In genomic region chr11:65423516-65424199, GRCh38 we compare ENCODE assay signal across 8 cellular contexts. TPM values are rescaled to one million over a fixed set of nuclear protein-coding genes. Genes with fewer than 3 reads are reported as not detected.
DNase-seq lines count a peak whose midpoint lies in the region; ATAC-seq and TF ChIP-seq lines count a peak whose summit lies in the region.

No MANE protein-coding gene starts in this region.

- no peaks in the 10 kb centered on the region for H3K27me3 ChIP-seq in PC-9 (ENCODE audit: insufficient read depth, low read depth)
- H3K27me3 ChIP-seq in brain microvascular endothelial cell (replicated peaks): no peaks in the 10 kb centered on the region
- H3K27me3 ChIP-seq in layer of hippocampus (ENCODE audit: control insufficient read depth, insufficient read depth, low read length): no peaks in the 10 kb centered on the region

- peaks cover 79% of the 10 kb centered on the region for H3K79me2 ChIP-seq in PC-9 (ENCODE audit: low read depth)

- CTCF ChIA-PET in PC-9 (lab: Charles Lee): interaction anchor here (0.6 kb wide), 1 partner anchor 85 kb away, joined by 7 read pairs; no protein-coding TSS in a partner anchor

- H3K4me2 ChIP-seq in PC-9: peak overlapping the region; percentile 99

- POLR2A ChIA-PET in PC-9 (lab: Charles Lee; ENCODE audit: unreplicated experiment): interaction anchor here (0.5 to 1.5 kb wide), 10 partner anchors 14 to 363 kb away, joined by 3 to 15 read pairs (median 4); partner anchors contain the start of genes OVOL1 and SCYL1

- intact Hi-C loops in PC-9 (cut with micrococcal nuclease; ENCODE audit: unreplicated experiment): loop anchor here (5.0 kb wide), 2 partner anchors 134 to 149 kb away; partner anchors contain the start of genes FAM89B, LTBP3 and ZNRD2

- H3K4me3 ChIP-seq in PC-9 (peak overlapping the region; percentile 90), brain microvascular endothelial cell (ENCODE audit: low read depth, low read length) (peak overlapping the region; percentile 96)

- H3K27ac ChIP-seq in PC-9: peak overlapping the region; percentile 100
- peak overlapping the region; percentile 100 for H3K27ac ChIP-seq in brain microvascular endothelial cell
- H3K27ac ChIP-seq in layer of hippocampus (ENCODE audit: low read depth, low read length): peak overlapping the region; percentile 100

- no TSS peak for BruUV-seq in PC-9 (replicated peaks; lab: Mats Ljungman, UMichigan)

- H4K20me1 ChIP-seq in PC-9 (ENCODE audit: insufficient read depth): peaks cover 60% of the 10 kb centered on the region

- H3K9me3 ChIP-seq in PC-9 (ENCODE audit: insufficient read depth, low read depth): no peaks in the 10 kb centered on the region

- ATAC-seq in GM21529 (IDR thresholded peaks at IDR 0.05; ENCODE audit: unreplicated experiment): no peak

- DNase-seq in G401 (ENCODE audit: low spot score): peak; percentile 49
- peak in 1 of 2 experiments; percentile 27 for DNase-seq in PC-9
- no peak for DNase-seq in brain microvascular endothelial cell
- peak in 4 of 6 experiments; percentile 18 to 63 (median 40) for DNase-seq in stimulated activated naive CD4-positive, alpha-beta T cell (lab: John Stamatoyannopoulos, UW)
- DNase-seq in AG08396 (ENCODE audit: low spot score): no peak
- DNase-seq in SW 1271 (lab: John Stamatoyannopoulos, UW): no peak

- peaks cover 53% of the 10 kb centered on the region for H3K4me1 ChIP-seq in PC-9 (replicated peaks; ENCODE audit: insufficient read depth)

- H3K9me2 ChIP-seq in PC-9 (ENCODE audit: insufficient read depth): no peaks in the 10 kb centered on the region

- in situ Hi-C loops in G401 (cut with HindIII; ENCODE audit: low sequenced_read_pairs) (no loop called here), brain microvascular endothelial cell (cut with HindIII; ENCODE audit: low pct_ligation_motif_present, low sequenced_read_pairs) (loop anchor here (5.0 kb wide), 1 partner anchor 74 kb away; the partner anchor contains the start of gene MALAT1)

- H3F3A ChIP-seq in PC-9 (ENCODE audit: insufficient read depth, low read depth): peaks cover 82% of the 10 kb centered on the region

- H3K36me3 ChIP-seq in PC-9 (ENCODE audit: low read depth) (peaks cover 49% of the 10 kb centered on the region), brain microvascular endothelial cell (replicated peaks) (peaks cover 52% of the 10 kb centered on the region)

- TF ChIP-seq CTCF in PC-9 (conservative IDR thresholded peaks at IDR 0.05) (no peak), brain microvascular endothelial cell (IDR thresholded peaks at IDR 0.05; ENCODE audit: low read depth, low read length, missing control alignments) (no peak)

- H2AFZ ChIP-seq in PC-9: no peak overlapping the region

RNA-seq across cellular contexts. Expression of gene NEAT1, which starts 1.1 kb away (rescaled TPM):
- total RNA-seq in G401 (2014; rRNA removed; shearing (Covaris generic)): 4.4 and 12.4 TPM in 2 replicates
- 825 and 938 TPM in 2 replicates for total RNA-seq in PC-9 (2021)

RNA-seq across cellular contexts. Expression of gene FRMD8, which starts 37.2 kb away (rescaled TPM):
- total RNA-seq in G401 (2014; rRNA removed; shearing (Covaris generic)): 31.1 and 40.1 TPM in 2 replicates
- total RNA-seq in PC-9 (2021): 32.4 and 48.9 TPM in 2 replicates

RNA-seq across cellular contexts. Expression of gene SLC25A45, which starts 41.2 kb away (rescaled TPM):
- total RNA-seq in G401 (2014; rRNA removed; shearing (Covaris generic)): 1.1 TPM in 1 of 2 replicates, not detected in the other
- 9.5 and 9.8 TPM in 2 replicates for total RNA-seq in PC-9 (2021)

Comparison
In these comparisons a context has a peak if more than half of its experiments do, and no peak if none do; other contexts are left out.
1. DNase-seq: peak in G401 (single experiment) and stimulated activated naive CD4-positive, alpha-beta T cell (4 of 6); none in brain microvascular endothelial cell (single experiment), AG08396 (single experiment) and SW 1271 (0 of 2).
2. RNA of gene NEAT1, which starts 1.1 kb away (total RNA-seq): 825 to 938 TPM in PC-9; 4.4 to 12.4 TPM in G401; every median in the first group is over 10 times any median in the second.
3. Peak in every context shown above with its lines, with median percentiles within 50 percentile points of each other: H3K27ac ChIP-seq.